8 cellular contexts compared by ENCODE assay signal in genomic region chr11:126973051-126973450, GRCh38. TPM values are rescaled to one million over a fixed set of nuclear protein-coding genes. Genes with fewer than 3 reads are reported as not detected.
"Had no signal": no experiment of that assay in that cellular context is flagged by ENCODE, and none has a peak within 500 bp of the region (broad histone marks: within the 10 kb centered on the region; RNA-seq: fewer than 3 reads in every experiment).

No MANE protein-coding gene starts in this region.

- H3K36me3 ChIP-seq: HAP-1 had no signal

- H3K4me1 ChIP-seq: HAP-1 had no signal

- H3K4me3 ChIP-seq: GM23248, HAP-1 had no signal

- H3K9me3 ChIP-seq: HAP-1 had no signal

- H2AFZ ChIP-seq: GM23248 had no signal

- H3K27ac ChIP-seq: GM23248, HL-60 had no signal

- DNase-seq: GM23248, GOT3, H7, HFFc6 had no signal

RNA-seq across cellular contexts. Expression of gene KIRREL3, which starts 27.5 kb away (rescaled TPM):
- total RNA-seq: H4, HepG2 had no signal
